Comparison of ENCODE assay signal across 24 cellular contexts in genomic region chr20:24697411-24697810, GRCh38.
DNase-seq lines count a peak whose midpoint lies in the region; ATAC-seq and TF ChIP-seq lines count a peak whose summit lies in the region.
"Had no signal": no experiment of that assay in that cellular context is flagged by ENCODE, and none has a peak within 500 bp of the region (broad histone marks: within the 10 kb centered on the region; RNA-seq: fewer than 3 reads in every experiment).

No MANE protein-coding gene starts in this region.

- H3K9ac ChIP-seq in DND-41 (ENCODE audit: low read depth, low read length): no peak overlapping the region
- H3K9ac ChIP-seq in endodermal cell (ENCODE audit: extremely low read depth, low read length, poor library complexity, severe bottlenecking): no peak overlapping the region
- no peak overlapping the region for H3K9ac ChIP-seq in PC-3 (ENCODE audit: low read length)

- no peak for TF ChIP-seq EP300 in sigmoid colon (IDR thresholded peaks at IDR 0.05)

- BruUV-seq in PC-3 (replicated peaks; lab: Mats Ljungman, UMichigan): no TSS peak

- intact Hi-C loops in activated CD4-positive, alpha-beta memory T cell treated with anti-CD3 and anti-CD28 coated beads for 36 hours (cut with micrococcal nuclease): no loop called here
- intact Hi-C loops in sigmoid colon (cut with DNase I): no loop called here
- intact Hi-C loops in PC-3 (cut with micrococcal nuclease): no loop called here

- CTCF ChIA-PET in activated CD4-positive, alpha-beta memory T cell treated with anti-CD3 and anti-CD28 coated beads, Interleukin-2, amount 10 ng/mL, durations not matched to agents 7 days and 5 days (lab: Charles Lee): no interaction called here
- CTCF ChIA-PET in activated CD4-positive, alpha-beta memory T cell treated with anti-CD3 and anti-CD28 coated beads for 36 hours (lab: Charles Lee): no interaction called here
- CTCF ChIA-PET in PC-3 (lab: Charles Lee): no interaction called here

- WGBS in endodermal cell (ENCODE audit: insufficient coverage in 1 of 2, insufficient read length in 1 of 2), 2 experiments: 77 to 95% methylated on average over 3 to 6 of the region's 6 CpGs
- WGBS in sigmoid colon, 2 donors: 84 to 92% methylated on average over 6 of the region's 6 CpGs

- H3K27me3 ChIP-seq in DND-41 (ENCODE audit: insufficient read depth, low read length, poor library complexity): no peaks in the 10 kb centered on the region
- no peaks in the 10 kb centered on the region for H3K27me3 ChIP-seq in endodermal cell (ENCODE audit: control insufficient read depth, insufficient read depth, low read length, poor library complexity, severe bottlenecking)
- H3K27me3 ChIP-seq in sigmoid colon: no peaks in the 10 kb centered on the region
- H3K27me3 ChIP-seq in PC-3 (ENCODE audit: low read length): peaks cover 88% of the 10 kb centered on the region

- H3K4me3 ChIP-seq in DND-41 (ENCODE audit: low read depth in 1 of 2, low read length in 2 of 2) (no peak overlapping the region), endodermal cell (ENCODE audit: low read length) (no peak overlapping the region), sigmoid colon (no peak overlapping the region), PC-3 (ENCODE audit: low read length) (no peak overlapping the region)
- H3K4me3 ChIP-seq: GM23338 had no signal

- H3K36me3 Mint-ChIP-seq in activated CD4-positive, alpha-beta memory T cell treated with anti-CD3 and anti-CD28 coated beads, Interleukin-2, amount 10 ng/mL, durations not matched to agents 7 days and 5 days (ENCODE audit: low read depth): no peaks in the 10 kb centered on the region
- no peaks in the 10 kb centered on the region for H3K36me3 Mint-ChIP-seq in activated CD4-positive, alpha-beta memory T cell treated with anti-CD3 and anti-CD28 coated beads for 36 hours
- H3K36me3 Mint-ChIP-seq in endodermal cell (ENCODE audit: low read depth): no peaks in the 10 kb centered on the region
- H3K36me3 Mint-ChIP-seq: CD4-positive, CD25-positive, alpha-beta regulatory T cell had no signal

- H4K20me1 ChIP-seq in DND-41 (ENCODE audit: insufficient read depth, low read length): no peaks in the 10 kb centered on the region
- H4K20me1 ChIP-seq in PC-3 (ENCODE audit: low read length): no peaks in the 10 kb centered on the region

- DNase-seq in activated CD4-positive, alpha-beta memory T cell treated with anti-CD3 and anti-CD28 coated beads, Interleukin-2, amount 10 ng/mL, durations not matched to agents 7 days and 5 days: peak; percentile 6
- no peak for DNase-seq in activated CD4-positive, alpha-beta memory T cell treated with anti-CD3 and anti-CD28 coated beads for 36 hours
- DNase-seq in DND-41 (peak; percentile 1), endodermal cell (peak; percentile 12), sigmoid colon (peak; percentile 17), middle frontal gyrus (ENCODE audit: extremely low spot score, low spot score) (no peak), PC-3 (no peak)
- DNase-seq: CD4-positive, CD25-positive, alpha-beta regulatory T cell; DMS153; Karpas-422; NCI-H1092; NCI-H1417 treated with DMSO at 0.1 percent for 48 hours; NCI-H1694 treated with DMSO at 0.1 percent for 48 hours; NCI-H2081; NCI-H2227 treated with DMSO at 0.1 percent for 48 hours; NCI-H526 treated with DMSO at 0.1 percent for 48 hours; SHP77 had no signal

- TF ChIP-seq CTCF in DND-41 (IDR thresholded peaks at IDR 0.05; ENCODE audit: borderline replicate concordance, extremely low read depth, low read length, poor library complexity, severe bottlenecking) (no peak), endodermal cell (conservative IDR thresholded peaks at IDR 0.05) (no peak), sigmoid colon (IDR thresholded peaks at IDR 0.05) (no peak), PC-3 (conservative IDR thresholded peaks at IDR 0.05; ENCODE audit: low read depth, low read length) (no peak)

- no peaks in the 10 kb centered on the region for H3K4me1 Mint-ChIP-seq in activated CD4-positive, alpha-beta memory T cell treated with anti-CD3 and anti-CD28 coated beads, Interleukin-2, amount 10 ng/mL, durations not matched to agents 7 days and 5 days
- no peaks in the 10 kb centered on the region for H3K4me1 Mint-ChIP-seq in activated CD4-positive, alpha-beta memory T cell treated with anti-CD3 and anti-CD28 coated beads for 36 hours (ENCODE audit: low read depth)
- no peaks in the 10 kb centered on the region for H3K4me1 Mint-ChIP-seq in endodermal cell
- H3K4me1 Mint-ChIP-seq: CD4-positive, CD25-positive, alpha-beta regulatory T cell; GM23338 had no signal

- no peaks in the 10 kb centered on the region for H3K9me3 ChIP-seq in DND-41 (ENCODE audit: insufficient read depth, low read length, severe bottlenecking)
- H3K9me3 ChIP-seq in endodermal cell (ENCODE audit: control insufficient read depth, low read length): no peaks in the 10 kb centered on the region
- H3K9me3 ChIP-seq in sigmoid colon: no peaks in the 10 kb centered on the region
- H3K9me3 ChIP-seq in PC-3 (ENCODE audit: low read length): no peaks in the 10 kb centered on the region

- H3K79me2 ChIP-seq in DND-41 (ENCODE audit: insufficient read depth, low read length): no peaks in the 10 kb centered on the region
- no peaks in the 10 kb centered on the region for H3K79me2 ChIP-seq in PC-3 (ENCODE audit: low read length)

- H3K4me1 ChIP-seq in DND-41 (ENCODE audit: insufficient read depth, low read length): 0 out of 2 replicates have a peak, but pooled peaks cover 9% of the 10 kb centered on the region
- H3K4me1 ChIP-seq in endodermal cell (ENCODE audit: control insufficient read depth, insufficient read depth, low read length): no peaks in the 10 kb centered on the region
- H3K4me1 ChIP-seq in sigmoid colon: peaks cover 0 to 14% (median 7%) of the 10 kb centered on the region in 4 donors
- no peaks in the 10 kb centered on the region for H3K4me1 ChIP-seq in PC-3 (ENCODE audit: insufficient read depth, low read length)

- H3K9me2 ChIP-seq in PC-3 (replicated peaks; ENCODE audit: low read length): no peaks in the 10 kb centered on the region

- H3F3A ChIP-seq in PC-3 (ENCODE audit: low read length, unreplicated experiment): no peaks in the 10 kb centered on the region

- H3K36me3 ChIP-seq in DND-41 (ENCODE audit: insufficient read depth, low read length) (no peaks in the 10 kb centered on the region), endodermal cell (ENCODE audit: control insufficient read depth, insufficient read depth, low read length) (no peaks in the 10 kb centered on the region), sigmoid colon (no peaks in the 10 kb centered on the region), PC-3 (ENCODE audit: low read depth, low read length) (no peaks in the 10 kb centered on the region)

- H3K9me3 Mint-ChIP-seq in activated CD4-positive, alpha-beta memory T cell treated with anti-CD3 and anti-CD28 coated beads, Interleukin-2, amount 10 ng/mL, durations not matched to agents 7 days and 5 days: no peaks in the 10 kb centered on the region
- no peaks in the 10 kb centered on the region for H3K9me3 Mint-ChIP-seq in activated CD4-positive, alpha-beta memory T cell treated with anti-CD3 and anti-CD28 coated beads for 36 hours
- H3K9me3 Mint-ChIP-seq in endodermal cell: no peaks in the 10 kb centered on the region
- H3K9me3 Mint-ChIP-seq: CD4-positive, CD25-positive, alpha-beta regulatory T cell; GM23338 had no signal

- H3K27ac ChIP-seq in DND-41 (ENCODE audit: low read length) (no peak overlapping the region), endodermal cell (ENCODE audit: low read depth, low read length) (no peak overlapping the region), sigmoid colon (no peak overlapping the region), PC-3 (ENCODE audit: low read length) (no peak overlapping the region)
- H3K27ac ChIP-seq: 22Rv1, RWPE1 had no signal

- no peak overlapping the region for H2AFZ ChIP-seq in DND-41 (ENCODE audit: low read depth, low read length)
- no peak overlapping the region for H2AFZ ChIP-seq in PC-3 (ENCODE audit: low read length)
- H2AFZ ChIP-seq: GM23338 had no signal

- POLR2A ChIA-PET in activated CD4-positive, alpha-beta memory T cell treated with anti-CD3 and anti-CD28 coated beads, Interleukin-2, amount 10 ng/mL, durations not matched to agents 7 days and 5 days (lab: Charles Lee): no interaction called here
- POLR2A ChIA-PET in activated CD4-positive, alpha-beta memory T cell treated with anti-CD3 and anti-CD28 coated beads for 36 hours (lab: Charles Lee): no interaction called here
- POLR2A ChIA-PET in PC-3 (lab: Charles Lee; ENCODE audit: unreplicated experiment): no interaction called here

- no peak overlapping the region for H3K4me3 Mint-ChIP-seq in activated CD4-positive, alpha-beta memory T cell treated with anti-CD3 and anti-CD28 coated beads, Interleukin-2, amount 10 ng/mL, durations not matched to agents 7 days and 5 days
- H3K4me3 Mint-ChIP-seq in activated CD4-positive, alpha-beta memory T cell treated with anti-CD3 and anti-CD28 coated beads for 36 hours: no peak overlapping the region
- no peak overlapping the region for H3K4me3 Mint-ChIP-seq in endodermal cell
- H3K4me3 Mint-ChIP-seq: B cell; CD4-positive, CD25-positive, alpha-beta regulatory T cell; GM23338 had no signal

- ATAC-seq in DND-41 (ENCODE audit: insufficient read depth, low read depth) (no peak), PC-3 (no peak), GM19463 (IDR thresholded peaks at IDR 0.05; ENCODE audit: unreplicated experiment) (no peak)
- ATAC-seq: GM23338, HCT116, HepG2 had no signal

- no peak for TF ChIP-seq POLR2A in sigmoid colon (IDR thresholded peaks at IDR 0.05)

- H3K27ac Mint-ChIP-seq in activated CD4-positive, alpha-beta memory T cell treated with anti-CD3 and anti-CD28 coated beads, Interleukin-2, amount 10 ng/mL, durations not matched to agents 7 days and 5 days: no peak overlapping the region
- no peak overlapping the region for H3K27ac Mint-ChIP-seq in activated CD4-positive, alpha-beta memory T cell treated with anti-CD3 and anti-CD28 coated beads for 36 hours
- no peak overlapping the region for H3K27ac Mint-ChIP-seq in endodermal cell
- H3K27ac Mint-ChIP-seq: B cell; CD4-positive, CD25-positive, alpha-beta regulatory T cell; GM23338 had no signal

- H3K27me3 Mint-ChIP-seq in activated CD4-positive, alpha-beta memory T cell treated with anti-CD3 and anti-CD28 coated beads, Interleukin-2, amount 10 ng/mL, durations not matched to agents 7 days and 5 days: no peaks in the 10 kb centered on the region
- peaks cover 5% of the 10 kb centered on the region for H3K27me3 Mint-ChIP-seq in activated CD4-positive, alpha-beta memory T cell treated with anti-CD3 and anti-CD28 coated beads for 36 hours
- H3K27me3 Mint-ChIP-seq in endodermal cell (ENCODE audit: insufficient read depth): peaks cover 11% of the 10 kb centered on the region
- H3K27me3 Mint-ChIP-seq: B cell had no signal

- H3K4me2 ChIP-seq in DND-41 (ENCODE audit: insufficient read depth, low read length) (no peak overlapping the region), PC-3 (ENCODE audit: low read length) (no peak overlapping the region)
- H3K4me2 ChIP-seq: GM23338 had no signal

Comparison
In these comparisons a context has a peak if more than half of its experiments do, and no peak if none do; other contexts are left out.
1. DNase-seq: peak in activated CD4-positive, alpha-beta memory T cell treated with anti-CD3 and anti-CD28 coated beads, Interleukin-2, amount 10 ng/mL, durations not matched to agents 7 days and 5 days (single experiment), DND-41 (single experiment), endodermal cell (single experiment) and sigmoid colon (single experiment); none in activated CD4-positive, alpha-beta memory T cell treated with anti-CD3 and anti-CD28 coated beads for 36 hours (single experiment), middle frontal gyrus (single experiment) and PC-3 (single experiment).